Comparison of ENCODE assay signal across 14 cellular contexts in genomic region chr22:32996702-32997101, GRCh38.
DNase-seq lines count a peak whose midpoint lies in the region; TF ChIP-seq lines count a peak whose summit lies in the region.
"Had no signal": no experiment of that assay in that cellular context is flagged by ENCODE, and none has a peak within 500 bp of the region (broad histone marks: within the 10 kb centered on the region; RNA-seq: fewer than 3 reads in every experiment).

No MANE protein-coding gene starts in this region.

- no peak overlapping the region for H3K4me2 ChIP-seq in neural progenitor cell

- H3K27ac Mint-ChIP-seq in neural progenitor cell (peak overlapping the region; percentile 28), endothelial cell (ENCODE audit: unreplicated experiment) (no peak overlapping the region)
- H3K27ac Mint-ChIP-seq: activated CD4-positive, alpha-beta memory T cell treated with anti-CD3 and anti-CD28 coated beads, Interleukin-2, amount 10 ng/mL, durations not matched to agents 7 days and 5 days; stimulated activated memory B cell treated with anti-CD40 and anti-IgM and Interleukin-4, amounts not matched to agents 10 μg/mL and 1 μg/mL and 100 μg/mL, for 72 hours; T-helper 17 cell had no signal

- peak; percentile 79 for DNase-seq in NCI-H226
- DNase-seq in fibroblast of the conjunctiva (ENCODE audit: low read depth) = peak; percentile 33
- DNase-seq in neural progenitor cell (ENCODE audit: low spot score) = no peak
- DNase-seq in vagina (ENCODE audit: extremely low spot score in 2 of 2) = no peak
- no peak for DNase-seq in activated T-cell treated with anti-CD3 and anti-CD28 coated beads, Interleukin-2, amount 50 U/mL, for 48 hours
- no peak for DNase-seq in endothelial cell (ENCODE audit: low spot score)
- no peak for DNase-seq in SW 1271 (lab: John Stamatoyannopoulos, UW)
- DNase-seq: activated CD4-positive, alpha-beta memory T cell treated with anti-CD3 and anti-CD28 coated beads, Interleukin-2, amount 10 ng/mL, durations not matched to agents 7 days and 5 days; NCI-H2029 treated with DMSO at 0.1 percent for 48 hours; stimulated activated CD4-positive, alpha-beta T cell treated with anti-CD3 and anti-CD28 coated beads, Interleukin-2, amount 100 ng/mL, for 24 hours; T-helper 17 cell had no signal

- H3K9me3 Mint-ChIP-seq in neural progenitor cell (no peaks in the 10 kb centered on the region), endothelial cell (ENCODE audit: unreplicated experiment) (no peaks in the 10 kb centered on the region)
- H3K9me3 Mint-ChIP-seq: activated CD4-positive, alpha-beta memory T cell treated with anti-CD3 and anti-CD28 coated beads, Interleukin-2, amount 10 ng/mL, durations not matched to agents 7 days and 5 days; IgD-negative memory B cell; stimulated activated memory B cell treated with anti-CD40 and anti-IgM and Interleukin-4, amounts not matched to agents 10 μg/mL and 1 μg/mL and 100 μg/mL, for 72 hours had no signal

- H3K36me3 ChIP-seq in neural progenitor cell (no peaks in the 10 kb centered on the region), vagina (no peaks in the 10 kb centered on the region)
- H3K36me3 ChIP-seq: neutrophil had no signal

- H3K4me1 Mint-ChIP-seq in neural progenitor cell (peaks cover 57% of the 10 kb centered on the region), endothelial cell (ENCODE audit: unreplicated experiment) (peaks cover 12% of the 10 kb centered on the region)
- H3K4me1 Mint-ChIP-seq: activated CD4-positive, alpha-beta memory T cell treated with anti-CD3 and anti-CD28 coated beads, Interleukin-2, amount 10 ng/mL, durations not matched to agents 7 days and 5 days had no signal

- no peaks in the 10 kb centered on the region for H3K79me2 ChIP-seq in neural progenitor cell (ENCODE audit: low read depth)

- peaks cover 14% of the 10 kb centered on the region for H3F3A ChIP-seq in neural progenitor cell (ENCODE audit: low read depth)

- H3K27me3 Mint-ChIP-seq in neural progenitor cell (ENCODE audit: insufficient read depth, low read depth) (peaks cover 6% of the 10 kb centered on the region), endothelial cell (ENCODE audit: unreplicated experiment) (peaks cover 4% of the 10 kb centered on the region)
- H3K27me3 Mint-ChIP-seq: activated CD4-positive, alpha-beta memory T cell treated with anti-CD3 and anti-CD28 coated beads, Interleukin-2, amount 10 ng/mL, durations not matched to agents 7 days and 5 days; stimulated activated memory B cell treated with anti-CD40 and anti-IgM and Interleukin-4, amounts not matched to agents 10 μg/mL and 1 μg/mL and 100 μg/mL, for 72 hours had no signal

- H4K20me1 ChIP-seq in neural progenitor cell (ENCODE audit: low read depth) = no peaks in the 10 kb centered on the region

- no peaks in the 10 kb centered on the region for H3K36me3 Mint-ChIP-seq in neural progenitor cell
- H3K36me3 Mint-ChIP-seq in endothelial cell (ENCODE audit: low read depth, unreplicated experiment) = no peaks in the 10 kb centered on the region
- H3K36me3 Mint-ChIP-seq: stimulated activated memory B cell treated with anti-CD40 and anti-IgM and Interleukin-4, amounts not matched to agents 10 μg/mL and 1 μg/mL and 100 μg/mL, for 72 hours had no signal

- no peak overlapping the region for H3K9ac ChIP-seq in neural progenitor cell

- H3K4me1 ChIP-seq in neural progenitor cell (peaks cover 39% of the 10 kb centered on the region), vagina (peaks cover 47% of the 10 kb centered on the region)

- TF ChIP-seq POLR2A in vagina (IDR thresholded peaks at IDR 0.05) = no peak

- no peak overlapping the region for H3K27ac ChIP-seq in neural progenitor cell
- peak overlapping the region; percentile 61 for H3K27ac ChIP-seq in vagina
- H3K27ac ChIP-seq: neutrophil had no signal

- H3K9me3 ChIP-seq in neural progenitor cell (ENCODE audit: low read depth) (no peaks in the 10 kb centered on the region), vagina (no peaks in the 10 kb centered on the region)
- H3K9me3 ChIP-seq: neutrophil had no signal

- no peak overlapping the region for H3K4me3 Mint-ChIP-seq in neural progenitor cell
- H3K4me3 Mint-ChIP-seq in endothelial cell (ENCODE audit: unreplicated experiment) = no peak overlapping the region
- H3K4me3 Mint-ChIP-seq: activated CD4-positive, alpha-beta memory T cell treated with anti-CD3 and anti-CD28 coated beads, Interleukin-2, amount 10 ng/mL, durations not matched to agents 7 days and 5 days; IgD-negative memory B cell; stimulated activated memory B cell treated with anti-CD40 and anti-IgM and Interleukin-4, amounts not matched to agents 10 μg/mL and 1 μg/mL and 100 μg/mL, for 72 hours; T-helper 17 cell had no signal

- intact Hi-C loops in vagina (cut with DNase I) = loop anchor here (10.0 kb wide), 1 partner anchor 192 kb away; the partner anchor contains the start of gene TIMP3

- H2AFZ ChIP-seq in neural progenitor cell (replicated peaks) = no peak overlapping the region

- TF ChIP-seq CTCF in neural progenitor cell (IDR thresholded peaks at IDR 0.05) = no peak
- no peak for TF ChIP-seq CTCF in vagina (IDR thresholded peaks at IDR 0.05)
- TF ChIP-seq CTCF in endothelial cell (IDR thresholded peaks at IDR 0.05; ENCODE audit: unreplicated experiment) = no peak

- H3K4me3 ChIP-seq in neural progenitor cell (no peak overlapping the region), vagina (no peak overlapping the region)

- H3K27me3 ChIP-seq in neural progenitor cell = no peaks in the 10 kb centered on the region
- no peaks in the 10 kb centered on the region for H3K27me3 ChIP-seq in vagina
- H3K27me3 ChIP-seq: neutrophil had no signal

Comparison
In these comparisons a context has a peak if more than half of its experiments do, and no peak if none do; other contexts are left out.
1. DNase-seq: peak in NCI-H226 (single experiment) and fibroblast of the conjunctiva (single experiment); none in neural progenitor cell (single experiment), vagina (0 of 2), activated T-cell treated with anti-CD3 and anti-CD28 coated beads, Interleukin-2, amount 50 U/mL, for 48 hours (0 of 2), endothelial cell (single experiment) and SW 1271 (0 of 2).